In genomic region chr15:41832875-41833274, GRCh38 we compare ENCODE assay signal across 9 cellular contexts. TPM values are rescaled to one million over a fixed set of nuclear protein-coding genes. Genes with fewer than 3 reads are reported as not detected.
A peak's percentile ranks its signal among the peaks of the same experiment; 100 is the strongest.
DNase-seq lines count a peak whose midpoint lies in the region; ATAC-seq and TF ChIP-seq lines count a peak whose summit lies in the region.
"Had no signal": no experiment of that assay in that cellular context is flagged by ENCODE, and none has a peak within 500 bp of the region (broad histone marks: within the 10 kb centered on the region; RNA-seq: fewer than 3 reads in every experiment).

No MANE protein-coding gene starts in this region.

- H3K36me3 Mint-ChIP-seq in activated T-cell treated with anti-CD3 and anti-CD28 coated beads, Interleukin-2, amount 50 U/mL, for 4 hours (ENCODE audit: insufficient read depth) = peaks cover 4% of the 10 kb centered on the region

- H3K9me3 Mint-ChIP-seq in activated T-cell treated with anti-CD3 and anti-CD28 coated beads, Interleukin-2, amount 50 U/mL, for 4 hours = no peaks in the 10 kb centered on the region

- H3K4me3 ChIP-seq in fibroblast of the aortic adventitia (ENCODE audit: low read depth, low read length) (no peak overlapping the region), thyroid gland (replicated peaks in 1 of 3) (no peak overlapping the region)

- DNase-seq in activated T-cell treated with anti-CD3 and anti-CD28 coated beads, Interleukin-2, amount 50 U/mL, for 4 hours = no peak
- DNase-seq in activated T-cell treated with anti-CD3 and anti-CD28 coated beads, Interleukin-2, amount 50 U/mL, for 48 hours = no peak
- peak; percentile 4 for DNase-seq in NCI-H526 treated with DMSO at 0.1 percent for 48 hours (lab: John Stamatoyannopoulos, UW)
- DNase-seq in fibroblast of the aortic adventitia (ENCODE audit: low read depth) = peak; percentile 12
- peak; percentile 92 to 93 for DNase-seq in thyroid gland
- DNase-seq in Kasumi-1 (lab: John Stamatoyannopoulos, UW) = no peak
- no peak for DNase-seq in medulla oblongata (ENCODE audit: extremely low spot score)
- no peak for DNase-seq in activated effector memory CD4-positive, alpha-beta T cell treated with anti-CD3 and anti-CD28 coated beads, Interleukin-2, amount 50 U/mL, for 16 hours

- H3K36me3 ChIP-seq in thyroid gland = no peaks in the 10 kb centered on the region

- H3K4me3 Mint-ChIP-seq in activated T-cell treated with anti-CD3 and anti-CD28 coated beads, Interleukin-2, amount 50 U/mL, for 4 hours = no peak overlapping the region

- no peaks in the 10 kb centered on the region for H3K9me3 ChIP-seq in thyroid gland
- H3K9me3 ChIP-seq: neutrophil had no signal

- no peak for TF ChIP-seq POLR2A in thyroid gland (IDR thresholded peaks at IDR 0.05)

- H3K4me1 Mint-ChIP-seq in activated T-cell treated with anti-CD3 and anti-CD28 coated beads, Interleukin-2, amount 50 U/mL, for 4 hours (ENCODE audit: low read depth) = peaks cover 44% of the 10 kb centered on the region

- no peaks in the 10 kb centered on the region for H3K27me3 ChIP-seq in thyroid gland
- H3K27me3 ChIP-seq: neutrophil had no signal

- intact Hi-C loops in thyroid gland (cut with DNase I) = no loop called here

- H3K4me1 ChIP-seq in thyroid gland = peaks cover 19 to 31% of the 10 kb centered on the region in 2 donors

- ATAC-seq in activated T-cell treated with anti-CD3 and anti-CD28 coated beads, Interleukin-2, amount 50 U/mL, for 4 hours = peak; percentile 12 to 23

- TF ChIP-seq CTCF in fibroblast of the aortic adventitia (IDR thresholded peaks at IDR 0.05; ENCODE audit: insufficient read depth, low read length) (no peak), thyroid gland (IDR thresholded peaks at IDR 0.05) (no peak)

- H3K27ac ChIP-seq in thyroid gland = peak overlapping the region in 2 of 3 donors; percentile 62 to 65
- H3K27ac ChIP-seq: neutrophil had no signal

- 36 to 43% methylated on average over 3 of the region's 3 CpGs for WGBS in thyroid gland, 2 donors

- no peaks in the 10 kb centered on the region for H3K27me3 Mint-ChIP-seq in activated T-cell treated with anti-CD3 and anti-CD28 coated beads, Interleukin-2, amount 50 U/mL, for 4 hours (ENCODE audit: low read depth)

RNA-seq across cellular contexts. Expression of gene JMJD7, which starts 5.0 kb away (rescaled TPM):
- total RNA-seq in activated T-cell treated with anti-CD3 and anti-CD28 coated beads, Interleukin-2, amount 50 U/mL, for 4 hours = 10 to 100 TPM in 1 of 3 donors, 1 to 10 TPM in 2; 8.4 to 11.7 (median 8.8) TPM
- total RNA-seq in fibroblast of the aortic adventitia (ENCODE audit: low replicate concordance) = 3.1 and 6.3 TPM in 2 replicates
- 10 to 100 TPM; 18.8 to 36.6 (median 28.3) TPM for total RNA-seq in thyroid gland

RNA-seq across cellular contexts. Expression of gene PLA2G4B, which starts 5.8 kb away (rescaled TPM):
- total RNA-seq in activated T-cell treated with anti-CD3 and anti-CD28 coated beads, Interleukin-2, amount 50 U/mL, for 4 hours = 1 to 10 TPM; 3.6 to 5.5 (median 4.9) TPM
- total RNA-seq in fibroblast of the aortic adventitia (ENCODE audit: low replicate concordance) (0.49 and 0.54 TPM in 2 replicates), thyroid gland (10 to 100 TPM in 1 of 4 donors, 1 to 10 TPM in 3; 6.2 to 13.0 (median 8.6) TPM)

RNA-seq across cellular contexts. Expression of gene MAPKBP1, which starts 58.6 kb away (rescaled TPM):
- total RNA-seq in activated T-cell treated with anti-CD3 and anti-CD28 coated beads, Interleukin-2, amount 50 U/mL, for 4 hours = 10 to 100 TPM; 21.9 to 23.3 (median 22.5) TPM
- total RNA-seq in fibroblast of the aortic adventitia (ENCODE audit: low replicate concordance) = 12.7 and 20.8 TPM in 2 replicates
- total RNA-seq in thyroid gland = 10 to 100 TPM; 25.4 to 40.5 (median 33.6) TPM

Comparison
In these comparisons a context has a peak if more than half of its experiments do, and no peak if none do; other contexts are left out.
1. DNase-seq: peak in NCI-H526 treated with DMSO at 0.1 percent for 48 hours (single experiment), fibroblast of the aortic adventitia (single experiment) and thyroid gland (2 of 2); none in activated T-cell treated with anti-CD3 and anti-CD28 coated beads, Interleukin-2, amount 50 U/mL, for 4 hours (single experiment), activated T-cell treated with anti-CD3 and anti-CD28 coated beads, Interleukin-2, amount 50 U/mL, for 48 hours (0 of 2), Kasumi-1 (0 of 2), medulla oblongata (single experiment) and activated effector memory CD4-positive, alpha-beta T cell treated with anti-CD3 and anti-CD28 coated beads, Interleukin-2, amount 50 U/mL, for 16 hours (single experiment).